8 cellular contexts compared by ENCODE assay signal in genomic region chr19:49142866-49143335, GRCh38. TPM values are rescaled to one million over a fixed set of nuclear protein-coding genes. Genes with fewer than 3 reads are reported as not detected.
DNase-seq lines count a peak whose midpoint lies in the region; ATAC-seq and TF ChIP-seq lines count a peak whose summit lies in the region.

No MANE protein-coding gene starts in this region.

- ATAC-seq in activated CD8-positive, alpha-beta memory T cell treated with anti-CD3 and anti-CD28 coated beads, Interleukin-2, amount 10 ng/mL, durations not matched to agents 7 days and 5 days, result peak; percentile 96

- CTCF ChIA-PET in activated CD8-positive, alpha-beta memory T cell treated with anti-CD3 and anti-CD28 coated beads, Interleukin-2, amount 10 ng/mL, durations not matched to agents 7 days and 5 days (lab: Charles Lee), result interaction anchor here (2.3 kb wide), 1 partner anchor 45 kb away, joined by 16 read pairs; no protein-coding TSS in a partner anchor

- DNase-seq in ACHN (peak; percentile 92), GM19240 (ENCODE audit: insufficient read length, low spot score) (peak; percentile 57), NCI-H2171 treated with DMSO at 0.1 percent for 48 hours (lab: John Stamatoyannopoulos, UW) (peak; percentile 59), epithelial cell of proximal tubule (ENCODE audit: low read depth) (no peak), mesothelial cell of epicardium (ENCODE audit: low spot score in 2 of 2, unreplicated experiment in 2 of 2) (peak; percentile 86 to 88), SKM-1 treated with dmso at 0.1 percent for 144 hours (lab: John Stamatoyannopoulos, UW; ENCODE audit: unreplicated experiment) (no peak)
- peak; percentile 85 for DNase-seq in activated CD8-positive, alpha-beta memory T cell treated with anti-CD3 and anti-CD28 coated beads, Interleukin-2, amount 10 ng/mL, durations not matched to agents 7 days and 5 days
- DNase-seq in stimulated activated CD8-positive, alpha-beta memory T cell treated with anti-CD3 and anti-CD28 coated beads, Interleukin-7, amount 100 ng/mL, for 24 hours (ENCODE audit: low read depth), result peak; percentile 45

- peaks cover 16% of the 10 kb centered on the region for H3K4me1 Mint-ChIP-seq in activated CD8-positive, alpha-beta memory T cell treated with anti-CD3 and anti-CD28 coated beads, Interleukin-2, amount 10 ng/mL, durations not matched to agents 7 days and 5 days
- peaks cover 25% of the 10 kb centered on the region for H3K4me1 Mint-ChIP-seq in mesothelial cell of epicardium

- H3K9me3 Mint-ChIP-seq in activated CD8-positive, alpha-beta memory T cell treated with anti-CD3 and anti-CD28 coated beads, Interleukin-2, amount 10 ng/mL, durations not matched to agents 7 days and 5 days (ENCODE audit: low read depth), result no peaks in the 10 kb centered on the region
- H3K9me3 Mint-ChIP-seq in mesothelial cell of epicardium, result no peaks in the 10 kb centered on the region

- H3K27me3 Mint-ChIP-seq in activated CD8-positive, alpha-beta memory T cell treated with anti-CD3 and anti-CD28 coated beads, Interleukin-2, amount 10 ng/mL, durations not matched to agents 7 days and 5 days, result peaks cover 22% of the 10 kb centered on the region
- no peaks in the 10 kb centered on the region for H3K27me3 Mint-ChIP-seq in mesothelial cell of epicardium (ENCODE audit: low read depth)

- H3K4me3 Mint-ChIP-seq in activated CD8-positive, alpha-beta memory T cell treated with anti-CD3 and anti-CD28 coated beads, Interleukin-2, amount 10 ng/mL, durations not matched to agents 7 days and 5 days, result peak overlapping the region; percentile 71
- H3K4me3 Mint-ChIP-seq in mesothelial cell of epicardium, result peak overlapping the region; percentile 88

- in situ Hi-C loops in ACHN (cut with HindIII; ENCODE audit: low pct_ligation_motif_present, low pct_unique_long_range_greater_than_20kb, low sequenced_read_pairs), result no loop called here

- no peaks in the 10 kb centered on the region for H3K36me3 Mint-ChIP-seq in activated CD8-positive, alpha-beta memory T cell treated with anti-CD3 and anti-CD28 coated beads, Interleukin-2, amount 10 ng/mL, durations not matched to agents 7 days and 5 days
- H3K36me3 Mint-ChIP-seq in mesothelial cell of epicardium, result no peaks in the 10 kb centered on the region

- TF ChIP-seq CTCF in epithelial cell of proximal tubule (conservative IDR thresholded peaks at IDR 0.05; ENCODE audit: low read depth, low read length) (no peak), mesothelial cell of epicardium (IDR thresholded peaks at IDR 0.05; ENCODE audit: unreplicated experiment) (no peak)

- H3K27ac Mint-ChIP-seq in activated CD8-positive, alpha-beta memory T cell treated with anti-CD3 and anti-CD28 coated beads, Interleukin-2, amount 10 ng/mL, durations not matched to agents 7 days and 5 days, result no peak overlapping the region
- H3K27ac Mint-ChIP-seq in mesothelial cell of epicardium, result peak overlapping the region; percentile 65

- peak overlapping the region; percentile 72 for H3K4me3 ChIP-seq in epithelial cell of proximal tubule (ENCODE audit: low read depth, low read length)

RNA-seq across cellular contexts. Expression of gene HRC, which starts 12.3 kb away (rescaled TPM):
- not detected for total RNA-seq in activated CD8-positive, alpha-beta memory T cell treated with anti-CD3 and anti-CD28 coated beads, Interleukin-2, amount 10 ng/mL, durations not matched to agents 7 days and 5 days
- total RNA-seq in epithelial cell of proximal tubule (not detected in 2 replicates), mesothelial cell of epicardium (13.6 to 17.6 TPM (median 14.7 TPM) in 3 replicates)

RNA-seq across cellular contexts. Expression of gene TRPM4, which starts 14.7 kb away (rescaled TPM):
- under 1 TPM in 1 of 2 experiments, not detected in 1; 0.14 TPM for total RNA-seq in activated CD8-positive, alpha-beta memory T cell treated with anti-CD3 and anti-CD28 coated beads, Interleukin-2, amount 10 ng/mL, durations not matched to agents 7 days and 5 days
- 11.6 and 13.3 TPM in 2 replicates for total RNA-seq in epithelial cell of proximal tubule
- total RNA-seq in mesothelial cell of epicardium, result 45.9 to 58.5 TPM (median 53.5 TPM) in 3 replicates

RNA-seq across cellular contexts. Expression of gene PPFIA3, which starts 23.6 kb away (rescaled TPM):
- total RNA-seq in activated CD8-positive, alpha-beta memory T cell treated with anti-CD3 and anti-CD28 coated beads, Interleukin-2, amount 10 ng/mL, durations not matched to agents 7 days and 5 days, result 1 to 10 TPM; 1.7 to 3.6 TPM
- total RNA-seq in epithelial cell of proximal tubule, result 1.7 and 3.3 TPM in 2 replicates
- 9.9 to 11.9 TPM (median 11.6 TPM) in 3 replicates for total RNA-seq in mesothelial cell of epicardium

RNA-seq across cellular contexts. Expression of gene C19orf73, which starts 24.0 kb away (rescaled TPM):
- 1 to 10 TPM; 1.6 to 1.8 TPM for total RNA-seq in activated CD8-positive, alpha-beta memory T cell treated with anti-CD3 and anti-CD28 coated beads, Interleukin-2, amount 10 ng/mL, durations not matched to agents 7 days and 5 days
- 2.7 and 10.3 TPM in 2 replicates for total RNA-seq in epithelial cell of proximal tubule
- 0.94 to 1.6 TPM (median 0.97 TPM) in 3 replicates for total RNA-seq in mesothelial cell of epicardium

RNA-seq across cellular contexts. Expression of gene LIN7B, which starts 28.7 kb away (rescaled TPM):
- total RNA-seq in activated CD8-positive, alpha-beta memory T cell treated with anti-CD3 and anti-CD28 coated beads, Interleukin-2, amount 10 ng/mL, durations not matched to agents 7 days and 5 days, result 1 to 10 TPM; 3.3 to 5.7 TPM
- total RNA-seq in epithelial cell of proximal tubule, result 2.2 and 3.7 TPM in 2 replicates
- 9.6 to 12.8 TPM (median 9.8 TPM) in 3 replicates for total RNA-seq in mesothelial cell of epicardium

Comparison
In these comparisons a context has a peak if more than half of its experiments do, and no peak if none do; other contexts are left out.
1. DNase-seq: peak in ACHN (single experiment), GM19240 (single experiment), NCI-H2171 treated with DMSO at 0.1 percent for 48 hours (single experiment), activated CD8-positive, alpha-beta memory T cell treated with anti-CD3 and anti-CD28 coated beads, Interleukin-2, amount 10 ng/mL, durations not matched to agents 7 days and 5 days (single experiment), mesothelial cell of epicardium (2 of 2) and stimulated activated CD8-positive, alpha-beta memory T cell treated with anti-CD3 and anti-CD28 coated beads, Interleukin-7, amount 100 ng/mL, for 24 hours (single experiment); none in epithelial cell of proximal tubule (single experiment) and SKM-1 treated with dmso at 0.1 percent for 144 hours (single experiment).
2. RNA of gene HRC, which starts 12.3 kb away (total RNA-seq): 13.6 to 17.6 TPM in mesothelial cell of epicardium; not detected in activated CD8-positive, alpha-beta memory T cell treated with anti-CD3 and anti-CD28 coated beads, Interleukin-2, amount 10 ng/mL, durations not matched to agents 7 days and 5 days and not detected in epithelial cell of proximal tubule; every median in the first group is over 10 times any median in the second.
3. RNA of gene TRPM4, which starts 14.7 kb away (total RNA-seq): 45.9 to 58.5 TPM in mesothelial cell of epicardium and 11.6 to 13.3 TPM in epithelial cell of proximal tubule; 0.14 TPM in activated CD8-positive, alpha-beta memory T cell treated with anti-CD3 and anti-CD28 coated beads, Interleukin-2, amount 10 ng/mL, durations not matched to agents 7 days and 5 days; every median in the first group is over 10 times any median in the second.